In the genomic region with DNA sequence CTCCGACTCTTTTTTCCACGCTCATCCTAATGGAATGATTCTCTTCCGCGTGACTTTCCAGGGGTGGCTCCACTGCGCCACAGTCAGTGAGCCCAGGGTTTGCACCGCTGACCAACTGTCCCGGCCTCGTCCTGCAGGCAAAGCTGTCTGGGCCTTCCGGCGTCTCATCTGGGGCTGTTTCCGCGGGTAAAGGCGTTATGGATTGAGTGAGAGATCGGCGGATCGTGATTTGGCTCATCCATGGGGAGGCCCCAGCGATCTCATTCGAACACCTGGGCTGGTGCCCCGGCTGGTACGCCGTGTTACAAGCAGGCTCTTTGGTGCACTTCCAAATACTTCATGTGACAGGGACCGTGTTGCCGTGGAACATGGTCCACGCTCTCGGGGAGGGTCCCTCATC, we compare ENCODE assay signal across 8 cellular contexts.
"Had no signal": no experiment of that assay in that cellular context is flagged by ENCODE, and none has a peak within 500 bp of the region (broad histone marks: within the 10 kb centered on the region; RNA-seq: fewer than 3 reads in every experiment).

No MANE protein-coding gene starts in this region.

- H3K9me3 ChIP-seq: HAP-1 had no signal

- H3K4me3 ChIP-seq: GM23338, HAP-1 had no signal

- H3K9ac ChIP-seq: KMS-11 had no signal

- H3K36me3 ChIP-seq: HAP-1 had no signal

- H3K27ac ChIP-seq: HL-60, KMS-11 had no signal

- H3K4me2 ChIP-seq: GM23338, KMS-11 had no signal

- H2AFZ ChIP-seq: GM23338 had no signal

- ATAC-seq: GM23338, HCT116 had no signal

- H3K4me1 ChIP-seq: HAP-1 had no signal

- DNase-seq: H7, Karpas-422, KBM-7 had no signal
